ENCODE assay signal across 8 cellular contexts in the genomic region with DNA sequence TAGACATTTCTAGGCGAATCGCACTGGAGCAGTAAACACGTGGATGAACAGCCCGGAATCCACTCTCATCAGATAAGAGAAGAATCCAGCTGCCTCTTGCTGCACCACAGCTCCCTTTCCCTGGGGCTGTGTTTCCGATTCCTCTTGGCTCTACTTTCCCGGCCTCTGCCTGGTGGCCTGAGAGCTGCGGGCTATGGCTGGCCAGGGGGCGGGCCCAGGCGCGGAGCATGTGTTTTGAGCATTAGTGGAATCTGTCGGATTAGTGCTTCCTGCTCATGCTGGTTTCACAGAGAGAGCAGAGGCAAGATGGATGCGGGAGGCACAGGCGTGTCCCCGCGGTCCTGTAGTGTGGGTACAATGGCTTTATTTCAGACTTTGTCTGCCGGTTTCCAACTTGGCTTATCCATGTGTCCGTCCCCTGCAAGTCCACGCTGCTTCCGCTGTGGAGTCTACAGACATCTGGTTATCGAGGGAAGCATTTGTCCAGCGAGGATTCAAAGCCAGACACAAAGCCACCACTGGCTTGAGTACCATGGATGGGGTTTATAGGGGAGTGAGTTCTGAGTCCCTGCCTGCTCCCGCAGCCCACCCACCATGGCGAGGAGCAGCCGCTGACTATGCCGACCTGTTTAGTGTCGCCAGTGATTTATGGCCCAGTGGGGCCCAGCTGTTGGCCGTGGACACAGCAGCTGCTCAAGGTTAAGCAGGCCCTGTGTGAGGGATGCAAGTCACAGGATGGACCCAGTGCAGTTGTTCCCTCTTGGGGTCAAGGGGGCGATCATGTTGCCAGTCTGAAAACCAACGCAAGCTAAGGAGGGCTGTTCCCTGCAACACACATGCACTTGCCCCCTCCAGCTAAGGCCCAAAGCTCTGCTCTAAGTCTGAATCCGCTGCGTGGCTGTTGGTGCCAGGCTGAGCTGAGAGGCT. TPM values are rescaled to one million over a fixed set of nuclear protein-coding genes. Genes with fewer than 3 reads are reported as not detected.
DNase-seq lines count a peak whose midpoint lies in the region; ATAC-seq and TF ChIP-seq lines count a peak whose summit lies in the region.

No MANE protein-coding gene starts in this region.

- H3K4me3 ChIP-seq in A673 (ENCODE audit: low read depth, low read length, poor library complexity, severe bottlenecking) (no peak overlapping the region), epithelial cell of proximal tubule (ENCODE audit: low read depth, low read length) (peak overlapping the region; percentile 38), muscle layer of duodenum (ENCODE audit: low read depth in 1 of 2, low read length in 2 of 2) (peak overlapping the region; percentile 41 to 50)

- peaks cover 9% of the 10 kb centered on the region for H3K4me1 ChIP-seq in A673 (ENCODE audit: insufficient read depth, low read length, poor library complexity, severe bottlenecking)
- H3K4me1 ChIP-seq in muscle layer of duodenum (ENCODE audit: control insufficient read depth in 1 of 2, insufficient read depth in 2 of 2, low read length in 2 of 2): peaks cover 3% of the 10 kb centered on the region in 2 donors

- no peaks in the 10 kb centered on the region for H3K36me3 ChIP-seq in A673 (ENCODE audit: insufficient read depth, low read length, poor library complexity, severe bottlenecking)
- no peaks in the 10 kb centered on the region for H3K36me3 ChIP-seq in muscle layer of duodenum (ENCODE audit: control insufficient read depth in 1 of 2, insufficient read depth in 2 of 2, low read length in 2 of 2)

- DNase-seq in A673 (ENCODE audit: low spot score) (peak; percentile 73), NCI-H2227 treated with DMSO at 0.1 percent for 48 hours (lab: John Stamatoyannopoulos, UW) (peak; percentile 61), epithelial cell of proximal tubule (ENCODE audit: low read depth) (no peak), SIG-M5 (lab: John Stamatoyannopoulos, UW) (no peak), COR-L47 (lab: John Stamatoyannopoulos, UW) (no peak), middle frontal gyrus (ENCODE audit: extremely low spot score, low spot score) (no peak)

- intact Hi-C loops in A673 (cut with micrococcal nuclease; ENCODE audit: unreplicated experiment): no loop called here

- POLR2A ChIA-PET in A673 (lab: Charles Lee; ENCODE audit: low non-redundant PET): interaction anchor here (0.6 kb wide), 1 partner anchor 495 kb away, joined by 3 read pairs; no protein-coding TSS in a partner anchor

- H3K27ac ChIP-seq in A673 (ENCODE audit: low read depth, low read length, poor library complexity, severe bottlenecking) (no peak overlapping the region), muscle layer of duodenum (ENCODE audit: low read length) (peak overlapping the region; percentile 20)

- no peak for ATAC-seq in GM21423 (IDR thresholded peaks at IDR 0.05; ENCODE audit: unreplicated experiment)

- H3K27me3 ChIP-seq in A673 (replicated peaks; ENCODE audit: insufficient read depth, low read depth, low read length, poor library complexity) (no peaks in the 10 kb centered on the region), muscle layer of duodenum (ENCODE audit: low read depth, low read length) (no peaks in the 10 kb centered on the region)

- TF ChIP-seq CTCF in A673 (conservative IDR thresholded peaks at IDR 0.05; ENCODE audit: low read depth, low read length) (no peak), epithelial cell of proximal tubule (conservative IDR thresholded peaks at IDR 0.05; ENCODE audit: low read depth, low read length) (no peak)

- H3K9me3 ChIP-seq in A673 (ENCODE audit: low read depth, low read length, poor library complexity, severe bottlenecking): no peaks in the 10 kb centered on the region
- H3K9me3 ChIP-seq in muscle layer of duodenum (ENCODE audit: control insufficient read depth in 1 of 2, low read length in 2 of 2): no peaks in the 10 kb centered on the region

- no TSS peak for BruUV-seq in A673 (replicated peaks; lab: Mats Ljungman, UMichigan)

- CTCF ChIA-PET in A673 (lab: Charles Lee): interaction anchor here (0.6 kb wide), 1 partner anchor 30 kb away, joined by 5 read pairs; no protein-coding TSS in a partner anchor

RNA-seq across cellular contexts. Expression of a gene that starts 43.3 kb away (rescaled TPM):
- total RNA-seq in A673 (2021) (77.2 and 85.6 TPM in 2 replicates), epithelial cell of proximal tubule (17.1 and 30.0 TPM in 2 replicates)

Comparison
In these comparisons a context has a peak if more than half of its experiments do, and no peak if none do; other contexts are left out.
1. DNase-seq: peak in A673 (single experiment) and NCI-H2227 treated with DMSO at 0.1 percent for 48 hours (single experiment); none in epithelial cell of proximal tubule (single experiment), SIG-M5 (single experiment), COR-L47 (single experiment) and middle frontal gyrus (single experiment).